In the genomic region with DNA sequence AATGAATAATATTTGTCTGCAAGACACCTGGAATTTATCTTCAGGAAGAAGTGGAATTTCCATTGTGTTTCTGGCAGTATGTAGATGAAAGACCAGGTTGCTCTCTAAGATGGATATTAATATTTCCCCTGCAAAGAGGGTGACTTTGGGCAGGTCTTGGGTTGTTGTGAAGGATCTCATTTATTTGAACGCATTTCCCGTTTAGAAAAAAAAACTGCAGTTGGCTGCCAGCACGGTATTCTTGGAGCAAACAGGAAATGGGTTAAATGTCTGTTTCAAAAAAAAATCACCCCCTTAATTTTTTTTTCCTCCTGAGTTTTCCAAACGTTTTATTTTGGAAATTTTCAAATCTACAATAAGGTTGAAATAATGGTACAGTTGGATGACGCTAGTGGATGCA, we compare ENCODE assay signal across 3 cellular contexts.
TF ChIP-seq lines count a peak whose summit lies in the region.

No MANE protein-coding gene starts in this region.

TF ChIP-seq in SK-N-SH, 30 proteins besides CTCF, POLR2A, EP300 and RAD21:
- TF ChIP-seq TEAD4 (IDR thresholded peaks at IDR 0.05; ENCODE audit: borderline replicate concordance, insufficient read depth) (no peak), MEF2A (IDR thresholded peaks at IDR 0.05; ENCODE audit: borderline replicate concordance, low read depth) (no peak), GATA2 (CRISPR knock-in tag; IDR thresholded peaks at IDR 0.05) (no peak), RFX5 (IDR thresholded peaks at IDR 0.05; ENCODE audit: low read length) (no peak), YY1 (IDR thresholded peaks at IDR 0.05; ENCODE audit: low read depth) (no peak), GABPA (IDR thresholded peaks at IDR 0.05; ENCODE audit: low read depth) (no peak), SMC3 (IDR thresholded peaks at IDR 0.05; ENCODE audit: low read depth, low read length) (no peak), FOXM1 (IDR thresholded peaks at IDR 0.05; ENCODE audit: low read depth) (no peak), TCF12 (IDR thresholded peaks at IDR 0.05) (no peak), TAF1 (IDR thresholded peaks at IDR 0.05; ENCODE audit: borderline replicate concordance, low read depth, low read length) (no peak), FOXJ3 (CRISPR knock-in tag; IDR thresholded peaks at IDR 0.05) (no peak), FOSL2 (IDR thresholded peaks at IDR 0.05; ENCODE audit: borderline replicate concordance, low read depth) (no peak), MXI1 (IDR thresholded peaks at IDR 0.05; ENCODE audit: low read depth, low read length) (no peak), RXRA (IDR thresholded peaks at IDR 0.05; ENCODE audit: borderline replicate concordance, low read depth) (no peak)
- TF ChIP-seq, protein P1, sequence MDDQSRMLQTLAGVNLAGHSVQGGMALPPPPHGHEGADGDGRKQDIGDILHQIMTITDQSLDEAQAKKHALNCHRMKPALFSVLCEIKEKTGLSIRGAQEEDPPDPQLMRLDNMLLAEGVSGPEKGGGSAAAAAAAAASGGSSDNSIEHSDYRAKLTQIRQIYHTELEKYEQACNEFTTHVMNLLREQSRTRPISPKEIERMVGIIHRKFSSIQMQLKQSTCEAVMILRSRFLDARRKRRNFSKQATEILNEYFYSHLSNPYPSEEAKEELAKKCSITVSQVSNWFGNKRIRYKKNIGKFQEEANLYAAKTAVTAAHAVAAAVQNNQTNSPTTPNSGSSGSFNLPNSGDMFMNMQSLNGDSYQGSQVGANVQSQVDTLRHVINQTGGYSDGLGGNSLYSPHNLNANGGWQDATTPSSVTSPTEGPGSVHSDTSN (IDR thresholded peaks at IDR 0.05): no peak
- TF ChIP-seq, protein P2, sequence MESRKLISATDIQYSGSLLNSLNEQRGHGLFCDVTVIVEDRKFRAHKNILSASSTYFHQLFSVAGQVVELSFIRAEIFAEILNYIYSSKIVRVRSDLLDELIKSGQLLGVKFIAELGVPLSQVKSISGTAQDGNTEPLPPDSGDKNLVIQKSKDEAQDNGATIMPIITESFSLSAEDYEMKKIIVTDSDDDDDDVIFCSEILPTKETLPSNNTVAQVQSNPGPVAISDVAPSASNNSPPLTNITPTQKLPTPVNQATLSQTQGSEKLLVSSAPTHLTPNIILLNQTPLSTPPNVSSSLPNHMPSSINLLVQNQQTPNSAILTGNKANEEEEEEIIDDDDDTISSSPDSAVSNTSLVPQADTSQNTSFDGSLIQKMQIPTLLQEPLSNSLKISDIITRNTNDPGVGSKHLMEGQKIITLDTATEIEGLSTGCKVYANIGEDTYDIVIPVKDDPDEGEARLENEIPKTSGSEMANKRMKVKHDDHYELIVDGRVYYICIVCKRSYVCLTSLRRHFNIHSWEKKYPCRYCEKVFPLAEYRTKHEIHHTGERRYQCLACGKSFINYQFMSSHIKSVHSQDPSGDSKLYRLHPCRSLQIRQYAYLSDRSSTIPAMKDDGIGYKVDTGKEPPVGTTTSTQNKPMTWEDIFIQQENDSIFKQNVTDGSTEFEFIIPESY (IDR thresholded peaks at IDR 0.05; ENCODE audit: borderline replicate concordance, low read depth): no peak
- TF ChIP-seq, protein P3, sequence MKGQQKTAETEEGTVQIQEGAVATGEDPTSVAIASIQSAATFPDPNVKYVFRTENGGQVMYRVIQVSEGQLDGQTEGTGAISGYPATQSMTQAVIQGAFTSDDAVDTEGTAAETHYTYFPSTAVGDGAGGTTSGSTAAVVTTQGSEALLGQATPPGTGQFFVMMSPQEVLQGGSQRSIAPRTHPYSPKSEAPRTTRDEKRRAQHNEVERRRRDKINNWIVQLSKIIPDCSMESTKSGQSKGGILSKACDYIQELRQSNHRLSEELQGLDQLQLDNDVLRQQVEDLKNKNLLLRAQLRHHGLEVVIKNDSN (IDR thresholded peaks at IDR 0.05; ENCODE audit: borderline replicate concordance, low read depth): no peak

TF ChIP-seq in SK-N-SH treated with all-trans-retinoic acid at 6 μM for 48 hours, 23 proteins besides CTCF, POLR2A, EP300 and RAD21 (continues in another document):
- TF ChIP-seq SNAI2 (CRISPR knock-in tag; IDR thresholded peaks at IDR 0.05) (no peak), PPARA (CRISPR knock-in tag; IDR thresholded peaks at IDR 0.05; ENCODE audit: borderline replicate concordance) (no peak), TOX (CRISPR knock-in tag; IDR thresholded peaks at IDR 0.05; ENCODE audit: borderline replicate concordance) (no peak), ESRRG (CRISPR knock-in tag; IDR thresholded peaks at IDR 0.05) (no peak), ZC3H10 (CRISPR knock-in tag; IDR thresholded peaks at IDR 0.05) (no peak), CSDC2 (CRISPR knock-in tag; IDR thresholded peaks at IDR 0.05) (no peak), BACH2 (CRISPR knock-in tag; IDR thresholded peaks at IDR 0.05; ENCODE audit: borderline replicate concordance) (no peak), TCF4 (CRISPR knock-in tag; IDR thresholded peaks at IDR 0.05; ENCODE audit: borderline replicate concordance) (no peak), ZNF8 (CRISPR knock-in tag; IDR thresholded peaks at IDR 0.05) (no peak), ARNTL (CRISPR knock-in tag; IDR thresholded peaks at IDR 0.05; ENCODE audit: borderline replicate concordance, low read depth) (no peak)
- TF ChIP-seq, protein P4, sequence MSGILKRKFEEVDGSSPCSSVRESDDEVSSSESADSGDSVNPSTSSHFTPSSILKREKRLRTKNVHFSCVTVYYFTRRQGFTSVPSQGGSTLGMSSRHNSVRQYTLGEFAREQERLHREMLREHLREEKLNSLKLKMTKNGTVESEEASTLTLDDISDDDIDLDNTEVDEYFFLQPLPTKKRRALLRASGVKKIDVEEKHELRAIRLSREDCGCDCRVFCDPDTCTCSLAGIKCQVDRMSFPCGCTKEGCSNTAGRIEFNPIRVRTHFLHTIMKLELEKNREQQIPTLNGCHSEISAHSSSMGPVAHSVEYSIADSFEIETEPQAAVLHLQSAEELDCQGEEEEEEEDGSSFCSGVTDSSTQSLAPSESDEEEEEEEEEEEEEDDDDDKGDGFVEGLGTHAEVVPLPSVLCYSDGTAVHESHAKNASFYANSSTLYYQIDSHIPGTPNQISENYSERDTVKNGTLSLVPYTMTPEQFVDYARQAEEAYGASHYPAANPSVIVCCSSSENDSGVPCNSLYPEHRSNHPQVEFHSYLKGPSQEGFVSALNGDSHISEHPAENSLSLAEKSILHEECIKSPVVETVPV (CRISPR knock-in tag; IDR thresholded peaks at IDR 0.05): no peak
- TF ChIP-seq, protein P5, sequence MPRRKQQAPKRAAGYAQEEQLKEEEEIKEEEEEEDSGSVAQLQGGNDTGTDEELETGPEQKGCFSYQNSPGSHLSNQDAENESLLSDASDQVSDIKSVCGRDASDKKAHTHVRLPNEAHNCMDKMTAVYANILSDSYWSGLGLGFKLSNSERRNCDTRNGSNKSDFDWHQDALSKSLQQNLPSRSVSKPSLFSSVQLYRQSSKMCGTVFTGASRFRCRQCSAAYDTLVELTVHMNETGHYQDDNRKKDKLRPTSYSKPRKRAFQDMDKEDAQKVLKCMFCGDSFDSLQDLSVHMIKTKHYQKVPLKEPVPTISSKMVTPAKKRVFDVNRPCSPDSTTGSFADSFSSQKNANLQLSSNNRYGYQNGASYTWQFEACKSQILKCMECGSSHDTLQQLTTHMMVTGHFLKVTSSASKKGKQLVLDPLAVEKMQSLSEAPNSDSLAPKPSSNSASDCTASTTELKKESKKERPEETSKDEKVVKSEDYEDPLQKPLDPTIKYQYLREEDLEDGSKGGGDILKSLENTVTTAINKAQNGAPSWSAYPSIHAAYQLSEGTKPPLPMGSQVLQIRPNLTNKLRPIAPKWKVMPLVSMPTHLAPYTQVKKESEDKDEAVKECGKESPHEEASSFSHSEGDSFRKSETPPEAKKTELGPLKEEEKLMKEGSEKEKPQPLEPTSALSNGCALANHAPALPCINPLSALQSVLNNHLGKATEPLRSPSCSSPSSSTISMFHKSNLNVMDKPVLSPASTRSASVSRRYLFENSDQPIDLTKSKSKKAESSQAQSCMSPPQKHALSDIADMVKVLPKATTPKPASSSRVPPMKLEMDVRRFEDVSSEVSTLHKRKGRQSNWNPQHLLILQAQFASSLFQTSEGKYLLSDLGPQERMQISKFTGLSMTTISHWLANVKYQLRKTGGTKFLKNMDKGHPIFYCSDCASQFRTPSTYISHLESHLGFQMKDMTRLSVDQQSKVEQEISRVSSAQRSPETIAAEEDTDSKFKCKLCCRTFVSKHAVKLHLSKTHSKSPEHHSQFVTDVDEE (CRISPR knock-in tag; IDR thresholded peaks at IDR 0.05): no peak
- TF ChIP-seq, protein P6, sequence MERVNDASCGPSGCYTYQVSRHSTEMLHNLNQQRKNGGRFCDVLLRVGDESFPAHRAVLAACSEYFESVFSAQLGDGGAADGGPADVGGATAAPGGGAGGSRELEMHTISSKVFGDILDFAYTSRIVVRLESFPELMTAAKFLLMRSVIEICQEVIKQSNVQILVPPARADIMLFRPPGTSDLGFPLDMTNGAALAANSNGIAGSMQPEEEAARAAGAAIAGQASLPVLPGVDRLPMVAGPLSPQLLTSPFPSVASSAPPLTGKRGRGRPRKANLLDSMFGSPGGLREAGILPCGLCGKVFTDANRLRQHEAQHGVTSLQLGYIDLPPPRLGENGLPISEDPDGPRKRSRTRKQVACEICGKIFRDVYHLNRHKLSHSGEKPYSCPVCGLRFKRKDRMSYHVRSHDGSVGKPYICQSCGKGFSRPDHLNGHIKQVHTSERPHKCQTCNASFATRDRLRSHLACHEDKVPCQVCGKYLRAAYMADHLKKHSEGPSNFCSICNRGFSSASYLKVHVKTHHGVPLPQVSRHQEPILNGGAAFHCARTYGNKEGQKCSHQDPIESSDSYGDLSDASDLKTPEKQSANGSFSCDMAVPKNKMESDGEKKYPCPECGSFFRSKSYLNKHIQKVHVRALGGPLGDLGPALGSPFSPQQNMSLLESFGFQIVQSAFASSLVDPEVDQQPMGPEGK (CRISPR knock-in tag; IDR thresholded peaks at IDR 0.05; ENCODE audit: borderline replicate concordance): no peak

TF ChIP-seq in HepG2, 621 proteins besides CTCF, POLR2A, EP300 and RAD21:
- TF ChIP-seq, protein P7, sequence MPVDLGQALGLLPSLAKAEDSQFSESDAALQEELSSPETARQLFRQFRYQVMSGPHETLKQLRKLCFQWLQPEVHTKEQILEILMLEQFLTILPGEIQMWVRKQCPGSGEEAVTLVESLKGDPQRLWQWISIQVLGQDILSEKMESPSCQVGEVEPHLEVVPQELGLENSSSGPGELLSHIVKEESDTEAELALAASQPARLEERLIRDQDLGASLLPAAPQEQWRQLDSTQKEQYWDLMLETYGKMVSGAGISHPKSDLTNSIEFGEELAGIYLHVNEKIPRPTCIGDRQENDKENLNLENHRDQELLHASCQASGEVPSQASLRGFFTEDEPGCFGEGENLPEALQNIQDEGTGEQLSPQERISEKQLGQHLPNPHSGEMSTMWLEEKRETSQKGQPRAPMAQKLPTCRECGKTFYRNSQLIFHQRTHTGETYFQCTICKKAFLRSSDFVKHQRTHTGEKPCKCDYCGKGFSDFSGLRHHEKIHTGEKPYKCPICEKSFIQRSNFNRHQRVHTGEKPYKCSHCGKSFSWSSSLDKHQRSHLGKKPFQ (CRISPR knock-in tag; IDR thresholded peaks at IDR 0.05; ENCODE audit: insufficient replicate concordance): no peak
- TF ChIP-seq, protein P8, sequence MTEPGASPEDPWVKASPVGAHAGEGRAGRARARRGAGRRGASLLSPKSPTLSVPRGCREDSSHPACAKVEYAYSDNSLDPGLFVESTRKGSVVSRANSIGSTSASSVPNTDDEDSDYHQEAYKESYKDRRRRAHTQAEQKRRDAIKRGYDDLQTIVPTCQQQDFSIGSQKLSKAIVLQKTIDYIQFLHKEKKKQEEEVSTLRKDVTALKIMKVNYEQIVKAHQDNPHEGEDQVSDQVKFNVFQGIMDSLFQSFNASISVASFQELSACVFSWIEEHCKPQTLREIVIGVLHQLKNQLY (CRISPR knock-in tag; IDR thresholded peaks at IDR 0.05): no peak
- no peak for TF ChIP-seq ZNF616 (CRISPR knock-in tag; IDR thresholded peaks at IDR 0.05; ENCODE audit: low read depth)
- TF ChIP-seq, protein P9, sequence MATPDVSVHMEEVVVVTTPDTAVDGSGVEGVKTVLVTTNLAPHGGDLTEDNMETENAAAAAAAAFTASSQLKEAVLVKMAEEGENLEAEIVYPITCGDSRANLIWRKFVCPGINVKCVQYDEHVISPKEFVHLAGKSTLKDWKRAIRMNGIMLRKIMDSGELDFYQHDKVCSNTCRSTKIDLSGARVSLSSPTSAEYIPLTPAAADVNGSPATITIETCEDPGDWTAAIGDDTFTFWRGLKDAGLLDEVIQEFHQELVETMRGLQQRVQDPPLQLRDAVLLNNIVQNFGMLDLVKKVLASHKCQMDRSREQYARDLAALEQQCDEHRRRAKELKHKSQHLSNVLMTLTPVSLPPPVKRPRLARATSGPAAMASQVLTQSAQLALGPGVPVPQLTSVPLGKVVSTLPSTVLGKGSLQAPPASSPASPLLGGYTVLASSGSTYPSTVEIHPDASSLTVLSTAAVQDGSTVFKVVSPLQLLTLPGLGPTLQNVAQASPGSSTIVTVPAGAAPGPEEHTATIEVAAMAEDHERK (CRISPR knock-in tag; IDR thresholded peaks at IDR 0.05; ENCODE audit: low read depth): no peak
- no peak for TF ChIP-seq ZBTB20 (CRISPR knock-in tag; IDR thresholded peaks at IDR 0.05; ENCODE audit: borderline replicate concordance, low read depth)
- no peak for TF ChIP-seq ISL2 (CRISPR knock-in tag; IDR thresholded peaks at IDR 0.05)
